Comparison of ENCODE assay signal across 8 cellular contexts in genomic region chrX:69600182-69600581, GRCh38. TPM values are rescaled to one million over a fixed set of nuclear protein-coding genes. Genes with fewer than 3 reads are reported as not detected.
"Had no signal": no experiment of that assay in that cellular context is flagged by ENCODE, and none has a peak within 500 bp of the region (broad histone marks: within the 10 kb centered on the region; RNA-seq: fewer than 3 reads in every experiment).

No MANE protein-coding gene starts in this region.

- H3K9me3 ChIP-seq: HAP-1 had no signal

- H3K9ac ChIP-seq: GM23248 had no signal

- H3K27ac ChIP-seq: GM23248 had no signal

- H3K4me3 ChIP-seq: GM23248, HAP-1 had no signal

- FAIRE-seq: HTR-8/SVneo had no signal

- H3K36me3 ChIP-seq: HAP-1 had no signal

- H3K4me1 ChIP-seq: HAP-1 had no signal

- DNase-seq: GM23248, GOT3, H7, KBM-7 had no signal

- ATAC-seq: HCT116 had no signal

RNA-seq across cellular contexts. Expression of gene EDA, which starts 15.7 kb away (rescaled TPM):
- polyA plus RNA-seq: GM23248, IgD-negative memory B cell had no signal
